Comparison of ENCODE assay signal across 13 cellular contexts in genomic region chr5:180323929-180324632, GRCh38. TPM values are rescaled to one million over a fixed set of nuclear protein-coding genes. Genes with fewer than 3 reads are reported as not detected.
DNase-seq lines count a peak whose midpoint lies in the region; ATAC-seq and TF ChIP-seq lines count a peak whose summit lies in the region.
"Had no signal": no experiment of that assay in that cellular context is flagged by ENCODE, and none has a peak within 500 bp of the region (broad histone marks: within the 10 kb centered on the region; RNA-seq: fewer than 3 reads in every experiment).

No MANE protein-coding gene starts in this region.

- CTCF ChIA-PET in AG04449 (lab: Yijun Ruan, JAX): interaction anchor here (0.8 to 10.7 kb wide), 4 partner anchors 9 to 148 kb away, joined by 3 to 182 read pairs (median 32); partner anchors contain the start of gene MAPK9

- POLR2A ChIA-PET in AG04449 (lab: Yijun Ruan, JAX): interaction anchor here (1.3 kb wide), 1 partner anchor 29 kb away, joined by 4 read pairs; the partner anchor contains the start of gene GFPT2

- TF ChIP-seq CTCF in AG04449 (IDR thresholded peaks at IDR 0.05; ENCODE audit: insufficient read depth, low read length, missing control alignments): no peak
- TF ChIP-seq CTCF in choroid plexus epithelial cell (conservative IDR thresholded peaks at IDR 0.05; ENCODE audit: low read depth, low read length): peak; percentile 39

- H3K4me3 ChIP-seq in AG04449 (ENCODE audit: low read depth, low read length) (no peak overlapping the region), choroid plexus epithelial cell (ENCODE audit: low read depth, low read length) (no peak overlapping the region)

- no peak for ATAC-seq in GM18909 (IDR thresholded peaks at IDR 0.05; ENCODE audit: poor library complexity, unreplicated experiment)
- ATAC-seq in HG02870 (IDR thresholded peaks at IDR 0.05; ENCODE audit: unreplicated experiment): no peak
- ATAC-seq in GM18868 (IDR thresholded peaks at IDR 0.05; ENCODE audit: unreplicated experiment): no peak
- ATAC-seq: stimulated activated memory B cell treated with anti-CD40 and anti-IgM and Interleukin-4, amounts not matched to agents 10 μg/mL and 1 μg/mL and 100 μg/mL, for 72 hours had no signal

- DNase-seq in AG04449 (ENCODE audit: low read depth, low spot score) (peak; percentile 34), choroid plexus epithelial cell (ENCODE audit: low read depth) (peak; percentile 93), kidney glomerular epithelial cell (lab: John Stamatoyannopoulos, UW) (peak; percentile 82), NCI-H446 treated with DMSO at 0.1 percent for 48 hours (lab: John Stamatoyannopoulos, UW) (no peak)
- DNase-seq: activated CD4-positive, alpha-beta T cell treated with anti-CD3 and anti-CD28 coated beads for 48 hours; DMS 273 treated with DMSO at 0.1 percent for 48 hours; stimulated activated CD4-positive, alpha-beta T cell treated with anti-CD3 and anti-CD28 coated beads, Interleukin-4, amount 100 ng/mL, for 24 hours; T-helper 1 cell had no signal

TF ChIP-seq in PFSK-1, 5 proteins besides CTCF, POLR2A, EP300 and RAD21:
- TF ChIP-seq REST (IDR thresholded peaks at IDR 0.05; ENCODE audit: insufficient read depth in 1 of 2, low read depth in 2 of 2, low read length in 2 of 2): peak; percentile 83 to 89
- TF ChIP-seq SIN3A (IDR thresholded peaks at IDR 0.05; ENCODE audit: borderline replicate concordance, insufficient read depth, low read length): no peak

RNA-seq across cellular contexts. Expression of gene GFPT2, which starts 29.1 kb away (rescaled TPM):
- polyA plus RNA-seq in PFSK-1 (2012; ENCODE audit: insufficient read length, low read depth): 8.7 TPM

RNA-seq across cellular contexts. Expression of gene MAPK9, which starts 32.2 kb away (rescaled TPM):
- 28.9 TPM for polyA plus RNA-seq in PFSK-1 (2012; ENCODE audit: insufficient read length, low read depth)
